Comparison of ENCODE assay signal across 9 cellular contexts in genomic region chr19:35555301-35556005, GRCh38. TPM values are rescaled to one million over a fixed set of nuclear protein-coding genes. Genes with fewer than 3 reads are reported as not detected.
DNase-seq lines count a peak whose midpoint lies in the region; ATAC-seq, FAIRE-seq and TF ChIP-seq lines count a peak whose summit lies in the region.
"Had no signal": no experiment of that assay in that cellular context is flagged by ENCODE, and none has a peak within 500 bp of the region (broad histone marks: within the 10 kb centered on the region; RNA-seq: fewer than 3 reads in every experiment).

No MANE protein-coding gene starts in this region.

- H3K27ac Mint-ChIP-seq in activated CD8-positive, alpha-beta T cell treated with anti-CD3 and anti-CD28 coated beads for 36 hours, result no peak overlapping the region
- H3K27ac Mint-ChIP-seq in activated CD8-positive, alpha-beta T cell treated with anti-CD3 and anti-CD28 coated beads, Interleukin-2, amount 10 ng/mL, durations not matched to agents 7 days and 5 days, result no peak overlapping the region
- H3K27ac Mint-ChIP-seq in chondrocyte (ENCODE audit: unreplicated experiment), result no peak overlapping the region

- H3K27me3 Mint-ChIP-seq in activated CD8-positive, alpha-beta T cell treated with anti-CD3 and anti-CD28 coated beads for 36 hours, result peaks cover 26% of the 10 kb centered on the region
- H3K27me3 Mint-ChIP-seq in activated CD8-positive, alpha-beta T cell treated with anti-CD3 and anti-CD28 coated beads, Interleukin-2, amount 10 ng/mL, durations not matched to agents 7 days and 5 days (ENCODE audit: low read depth), result peaks cover 19% of the 10 kb centered on the region
- peaks cover 22% of the 10 kb centered on the region for H3K27me3 Mint-ChIP-seq in chondrocyte (ENCODE audit: low read depth)

- peaks cover 1% of the 10 kb centered on the region for H3K36me3 Mint-ChIP-seq in activated CD8-positive, alpha-beta T cell treated with anti-CD3 and anti-CD28 coated beads for 36 hours (ENCODE audit: low read depth)
- H3K36me3 Mint-ChIP-seq in activated CD8-positive, alpha-beta T cell treated with anti-CD3 and anti-CD28 coated beads, Interleukin-2, amount 10 ng/mL, durations not matched to agents 7 days and 5 days (ENCODE audit: low read depth), result no peaks in the 10 kb centered on the region
- peaks cover 4% of the 10 kb centered on the region for H3K36me3 Mint-ChIP-seq in chondrocyte (ENCODE audit: low read depth)

- CTCF ChIA-PET in activated CD8-positive, alpha-beta T cell treated with anti-CD3 and anti-CD28 coated beads for 36 hours (lab: Charles Lee), result interaction anchor here (0.9 to 1.7 kb wide), 3 partner anchors 37 to 50 kb away, joined by 3 to 10 read pairs (median 4); no protein-coding TSS in a partner anchor
- CTCF ChIA-PET in activated CD8-positive, alpha-beta T cell treated with anti-CD3 and anti-CD28 coated beads, Interleukin-2, amount 10 ng/mL, durations not matched to agents 7 days and 5 days (lab: Charles Lee), result interaction anchor here (1.0 to 1.7 kb wide), 4 partner anchors 8 to 93 kb away, joined by 3 to 6 read pairs (median 5); partner anchors contain the start of gene COX6B1

- H3K9me3 Mint-ChIP-seq in activated CD8-positive, alpha-beta T cell treated with anti-CD3 and anti-CD28 coated beads for 36 hours, result no peaks in the 10 kb centered on the region
- no peaks in the 10 kb centered on the region for H3K9me3 Mint-ChIP-seq in activated CD8-positive, alpha-beta T cell treated with anti-CD3 and anti-CD28 coated beads, Interleukin-2, amount 10 ng/mL, durations not matched to agents 7 days and 5 days (ENCODE audit: insufficient read depth)
- no peaks in the 10 kb centered on the region for H3K9me3 Mint-ChIP-seq in chondrocyte (ENCODE audit: low read depth)

- H3K4me1 Mint-ChIP-seq in activated CD8-positive, alpha-beta T cell treated with anti-CD3 and anti-CD28 coated beads for 36 hours (ENCODE audit: low read depth), result peaks cover 8% of the 10 kb centered on the region
- H3K4me1 Mint-ChIP-seq in activated CD8-positive, alpha-beta T cell treated with anti-CD3 and anti-CD28 coated beads, Interleukin-2, amount 10 ng/mL, durations not matched to agents 7 days and 5 days (ENCODE audit: low read depth), result peaks cover 8% of the 10 kb centered on the region
- peaks cover 4% of the 10 kb centered on the region for H3K4me1 Mint-ChIP-seq in chondrocyte (ENCODE audit: low read depth)

- POLR2A ChIA-PET in activated CD8-positive, alpha-beta T cell treated with anti-CD3 and anti-CD28 coated beads for 36 hours (lab: Charles Lee), result interaction anchor here (0.5 to 1.3 kb wide), 2 partner anchors 53 to 324 kb away, joined by 3 read pairs; no protein-coding TSS in a partner anchor
- POLR2A ChIA-PET in activated CD8-positive, alpha-beta T cell treated with anti-CD3 and anti-CD28 coated beads, Interleukin-2, amount 10 ng/mL, durations not matched to agents 7 days and 5 days (lab: Charles Lee), result no interaction called here

- no peak overlapping the region for H3K4me3 Mint-ChIP-seq in activated CD8-positive, alpha-beta T cell treated with anti-CD3 and anti-CD28 coated beads for 36 hours
- no peak overlapping the region for H3K4me3 Mint-ChIP-seq in activated CD8-positive, alpha-beta T cell treated with anti-CD3 and anti-CD28 coated beads, Interleukin-2, amount 10 ng/mL, durations not matched to agents 7 days and 5 days
- H3K4me3 Mint-ChIP-seq in chondrocyte (ENCODE audit: unreplicated experiment), result no peak overlapping the region

- intact Hi-C loops in activated CD8-positive, alpha-beta T cell treated with anti-CD3 and anti-CD28 coated beads for 36 hours (cut with micrococcal nuclease), result no loop called here

- peak; percentile 42 for TF ChIP-seq CTCF in activated CD8-positive, alpha-beta T cell treated with anti-CD3 and anti-CD28 coated beads for 36 hours (IDR thresholded peaks at IDR 0.05)
- TF ChIP-seq CTCF in chondrocyte (IDR thresholded peaks at IDR 0.05), result peak; percentile 68

- peak; percentile 77 for FAIRE-seq in urothelium cell line (lab: Jason Lieb, UNC)

- peak; percentile 28 for ATAC-seq in activated CD8-positive, alpha-beta T cell treated with anti-CD3 and anti-CD28 coated beads for 36 hours
- no peak for ATAC-seq in activated CD8-positive, alpha-beta T cell treated with anti-CD3 and anti-CD28 coated beads, Interleukin-2, amount 10 ng/mL, durations not matched to agents 7 days and 5 days
- ATAC-seq in GM21390 (IDR thresholded peaks at IDR 0.05; ENCODE audit: unreplicated experiment) (no peak), GM18519 (IDR thresholded peaks at IDR 0.05; ENCODE audit: low FRiP score, unreplicated experiment) (no peak)
- ATAC-seq: gastroesophageal sphincter had no signal

- DNase-seq in activated CD8-positive, alpha-beta T cell treated with anti-CD3 and anti-CD28 coated beads for 36 hours, result peak; percentile 31
- DNase-seq in activated CD8-positive, alpha-beta T cell treated with anti-CD3 and anti-CD28 coated beads, Interleukin-2, amount 10 ng/mL, durations not matched to agents 7 days and 5 days, result no peak
- peak; percentile 47 for DNase-seq in NCI-H526 treated with DMSO at 0.1 percent for 48 hours (lab: John Stamatoyannopoulos, UW)
- DNase-seq in chondrocyte (ENCODE audit: low spot score), result no peak
- peak; percentile 65 for DNase-seq in urothelium cell line (ENCODE audit: low spot score)
- DNase-seq in stimulated activated CD4-positive, alpha-beta T cell treated with anti-CD3 and anti-CD28 coated beads, Interleukin-4, amount 100 ng/mL, for 24 hours, result no peak

RNA-seq across cellular contexts. Expression of gene ATP4A, which starts 8.0 kb away (rescaled TPM):
- not detected for total RNA-seq in activated CD8-positive, alpha-beta T cell treated with anti-CD3 and anti-CD28 coated beads for 36 hours
- not detected for total RNA-seq in activated CD8-positive, alpha-beta T cell treated with anti-CD3 and anti-CD28 coated beads, Interleukin-2, amount 10 ng/mL, durations not matched to agents 7 days and 5 days
- total RNA-seq in chondrocyte, result not detected in 3 replicates
- total RNA-seq: gastroesophageal sphincter had no signal

RNA-seq across cellular contexts. Expression of gene TMEM147, which starts 10.0 kb away (rescaled TPM):
- 10 to 100 TPM; 81.7 to 86.6 TPM for total RNA-seq in activated CD8-positive, alpha-beta T cell treated with anti-CD3 and anti-CD28 coated beads for 36 hours
- 10 to 100 TPM; 53.3 to 54.1 TPM for total RNA-seq in activated CD8-positive, alpha-beta T cell treated with anti-CD3 and anti-CD28 coated beads, Interleukin-2, amount 10 ng/mL, durations not matched to agents 7 days and 5 days
- total RNA-seq in chondrocyte, result 86.3 to 105 TPM (median 90.9 TPM) in 3 replicates

RNA-seq across cellular contexts. Expression of gene GAPDHS, which starts 22.2 kb away (rescaled TPM):
- not detected for total RNA-seq in activated CD8-positive, alpha-beta T cell treated with anti-CD3 and anti-CD28 coated beads for 36 hours
- total RNA-seq in activated CD8-positive, alpha-beta T cell treated with anti-CD3 and anti-CD28 coated beads, Interleukin-2, amount 10 ng/mL, durations not matched to agents 7 days and 5 days, result not detected
- total RNA-seq in chondrocyte, result not detected in 3 replicates
- total RNA-seq: gastroesophageal sphincter had no signal

RNA-seq across cellular contexts. Expression of gene SBSN, which starts 27.3 kb away (rescaled TPM):
- not detected for total RNA-seq in activated CD8-positive, alpha-beta T cell treated with anti-CD3 and anti-CD28 coated beads for 36 hours
- total RNA-seq in activated CD8-positive, alpha-beta T cell treated with anti-CD3 and anti-CD28 coated beads, Interleukin-2, amount 10 ng/mL, durations not matched to agents 7 days and 5 days, result not detected
- total RNA-seq in chondrocyte, result 0.30 to 0.56 TPM (median 0.36 TPM) in 3 replicates

RNA-seq across cellular contexts. Expression of gene PMIS2, which starts 30.5 kb away (rescaled TPM):
- not detected for total RNA-seq in activated CD8-positive, alpha-beta T cell treated with anti-CD3 and anti-CD28 coated beads for 36 hours
- not detected for total RNA-seq in activated CD8-positive, alpha-beta T cell treated with anti-CD3 and anti-CD28 coated beads, Interleukin-2, amount 10 ng/mL, durations not matched to agents 7 days and 5 days
- not detected in 3 replicates for total RNA-seq in chondrocyte
- total RNA-seq: gastroesophageal sphincter had no signal

Comparison
In these comparisons a context has a peak if more than half of its experiments do, and no peak if none do; other contexts are left out.
1. DNase-seq: peak in activated CD8-positive, alpha-beta T cell treated with anti-CD3 and anti-CD28 coated beads for 36 hours (single experiment), NCI-H526 treated with DMSO at 0.1 percent for 48 hours (single experiment) and urothelium cell line (single experiment); none in activated CD8-positive, alpha-beta T cell treated with anti-CD3 and anti-CD28 coated beads, Interleukin-2, amount 10 ng/mL, durations not matched to agents 7 days and 5 days (single experiment), chondrocyte (single experiment) and stimulated activated CD4-positive, alpha-beta T cell treated with anti-CD3 and anti-CD28 coated beads, Interleukin-4, amount 100 ng/mL, for 24 hours (single experiment).